22 cellular contexts compared by ENCODE assay signal in genomic region chr9:124438091-124438490, GRCh38. TPM values are rescaled to one million over a fixed set of nuclear protein-coding genes. Genes with fewer than 3 reads are reported as not detected.
"Had no signal": no experiment of that assay in that cellular context is flagged by ENCODE, and none has a peak within 500 bp of the region (broad histone marks: within the 10 kb centered on the region; RNA-seq: fewer than 3 reads in every experiment).

No MANE protein-coding gene starts in this region.

- DNase-seq: effector memory CD4-positive, alpha-beta T cell; heart right ventricle; hypothalamus; mammary epithelial cell; naive thymus-derived CD8-positive, alpha-beta T cell; stimulated activated CD4-positive, alpha-beta T cell treated with anti-CD3 and anti-CD28 coated beads, Interleukin-2, amount 100 ng/mL, for 24 hours; stimulated activated CD4-positive, alpha-beta T cell treated with anti-CD3 and anti-CD28 coated beads, Interleukin-4, amount 100 ng/mL, for 4 hours; stimulated activated naive B cell treated with anti-CD40 and anti-IgM and Interleukin-4, amounts not matched to agents 10 μg/mL and 1 μg/mL and 100 μg/mL, for 72 hours; stimulated activated naive CD8-positive, alpha-beta T cell treated with anti-CD3 and anti-CD28 coated beads, Interleukin-15, amount 100 ng/mL, for 72 hours; testis had no signal

- H3K9me3 Mint-ChIP-seq: stimulated activated naive CD8-positive, alpha-beta T cell treated with anti-CD3 and anti-CD28 coated beads, Interleukin-15, amount 100 ng/mL, for 72 hours had no signal

- H3K36me3 ChIP-seq: heart right ventricle, neutrophil, right atrium auricular region, tibial nerve had no signal

- H3K27ac Mint-ChIP-seq: naive thymus-derived CD8-positive, alpha-beta T cell; stimulated activated naive B cell treated with anti-CD40 and anti-IgM and Interleukin-4, amounts not matched to agents 10 μg/mL and 1 μg/mL and 100 μg/mL, for 72 hours had no signal

- H3K27me3 ChIP-seq: right atrium auricular region, testis, tibial nerve had no signal

- ATAC-seq: esophagus mucosa; heart right ventricle; left lobe of liver; mucosa of descending colon; naive thymus-derived CD8-positive, alpha-beta T cell; stimulated activated naive B cell treated with anti-CD40 and anti-IgM and Interleukin-4, amounts not matched to agents 10 μg/mL and 1 μg/mL and 100 μg/mL, for 72 hours; stimulated activated naive CD8-positive, alpha-beta T cell treated with anti-CD3 and anti-CD28 coated beads, Interleukin-15, amount 100 ng/mL, for 72 hours had no signal

- H3K27ac ChIP-seq: heart right ventricle, neutrophil, right atrium auricular region, testis, tibial nerve had no signal

- H3K4me3 ChIP-seq: heart right ventricle, mucosa of descending colon, right atrium auricular region, tibial nerve had no signal

- H3K4me3 Mint-ChIP-seq: naive thymus-derived CD8-positive, alpha-beta T cell; stimulated activated naive B cell treated with anti-CD40 and anti-IgM and Interleukin-4, amounts not matched to agents 10 μg/mL and 1 μg/mL and 100 μg/mL, for 72 hours; stimulated activated naive CD8-positive, alpha-beta T cell treated with anti-CD3 and anti-CD28 coated beads, Interleukin-15, amount 100 ng/mL, for 72 hours had no signal

- H3K4me1 ChIP-seq: heart right ventricle, right atrium auricular region, testis, tibial nerve had no signal

- H3K9me3 ChIP-seq: mucosa of descending colon, neutrophil, testis had no signal

- H3K4me1 Mint-ChIP-seq: naive thymus-derived CD8-positive, alpha-beta T cell; stimulated activated naive CD8-positive, alpha-beta T cell treated with anti-CD3 and anti-CD28 coated beads, Interleukin-15, amount 100 ng/mL, for 72 hours had no signal

RNA-seq across cellular contexts. Expression of gene ADGRD2, which starts 12.2 kb away (rescaled TPM):
- total RNA-seq: fibroblast of lung; frontal cortex; left lobe of liver; mucosa of descending colon; naive thymus-derived CD8-positive, alpha-beta T cell; osteoblast; right atrium auricular region; skeletal muscle tissue; subcutaneous adipose tissue; tibial nerve had no signal
- polyA plus RNA-seq: fibroblast of lung; naive thymus-derived CD8-positive, alpha-beta T cell; neural cell had no signal
